6 cellular contexts compared by ENCODE assay signal in the genomic region with DNA sequence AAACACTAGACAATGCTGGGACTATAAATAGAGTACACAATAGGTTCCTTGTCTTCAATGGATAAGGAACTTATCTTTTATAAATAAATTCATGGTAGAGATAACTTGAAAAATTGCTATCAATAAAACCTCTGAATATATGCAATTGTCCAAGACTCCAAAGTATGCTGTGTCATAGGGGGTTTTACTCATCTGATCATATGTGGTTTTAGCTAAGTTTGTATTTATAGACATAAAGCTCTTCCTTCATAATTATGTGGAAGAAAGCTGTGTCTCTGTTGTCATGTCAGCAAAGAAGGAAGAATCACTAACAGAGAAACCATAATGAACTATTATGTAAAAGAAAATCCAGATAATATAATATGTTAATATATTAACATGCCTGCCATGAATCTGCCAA.
"Had no signal": no experiment of that assay in that cellular context is flagged by ENCODE, and none has a peak within 500 bp of the region (broad histone marks: within the 10 kb centered on the region; RNA-seq: fewer than 3 reads in every experiment).

No MANE protein-coding gene starts in this region.

- ATAC-seq: GM23338, K562 had no signal

- DNase-seq: H9, HCEC 1CT, IMR-90, KG1 had no signal

- H3K4me3 ChIP-seq: GM23338, K562 had no signal
